Comparison of ENCODE assay signal across 1 cellular context in the genomic region with DNA sequence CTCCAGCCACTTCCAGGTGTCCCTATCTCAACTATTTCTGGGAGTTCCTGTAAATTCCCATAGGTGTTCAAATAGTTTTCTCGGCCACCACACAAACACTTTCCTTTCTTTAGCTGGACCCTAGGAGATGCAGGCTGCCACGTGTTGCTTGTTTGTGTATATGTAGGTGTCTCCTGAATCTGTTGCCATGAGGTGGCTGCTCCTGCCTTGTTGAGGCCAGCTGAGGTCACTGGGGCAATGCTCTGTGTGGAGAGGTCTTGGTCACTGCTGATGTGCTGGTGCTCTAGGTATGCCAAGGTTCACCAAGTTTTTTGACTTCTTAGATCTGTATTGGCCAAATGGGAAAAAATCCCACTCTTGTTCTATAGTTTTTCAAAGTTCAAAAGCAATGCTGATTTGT.
TF ChIP-seq lines count a peak whose summit lies in the region.

No MANE protein-coding gene starts in this region.

TF ChIP-seq in GM12878, 131 proteins besides CTCF, POLR2A, EP300 and RAD21 (continued from another document):
- TF ChIP-seq, protein P1, sequence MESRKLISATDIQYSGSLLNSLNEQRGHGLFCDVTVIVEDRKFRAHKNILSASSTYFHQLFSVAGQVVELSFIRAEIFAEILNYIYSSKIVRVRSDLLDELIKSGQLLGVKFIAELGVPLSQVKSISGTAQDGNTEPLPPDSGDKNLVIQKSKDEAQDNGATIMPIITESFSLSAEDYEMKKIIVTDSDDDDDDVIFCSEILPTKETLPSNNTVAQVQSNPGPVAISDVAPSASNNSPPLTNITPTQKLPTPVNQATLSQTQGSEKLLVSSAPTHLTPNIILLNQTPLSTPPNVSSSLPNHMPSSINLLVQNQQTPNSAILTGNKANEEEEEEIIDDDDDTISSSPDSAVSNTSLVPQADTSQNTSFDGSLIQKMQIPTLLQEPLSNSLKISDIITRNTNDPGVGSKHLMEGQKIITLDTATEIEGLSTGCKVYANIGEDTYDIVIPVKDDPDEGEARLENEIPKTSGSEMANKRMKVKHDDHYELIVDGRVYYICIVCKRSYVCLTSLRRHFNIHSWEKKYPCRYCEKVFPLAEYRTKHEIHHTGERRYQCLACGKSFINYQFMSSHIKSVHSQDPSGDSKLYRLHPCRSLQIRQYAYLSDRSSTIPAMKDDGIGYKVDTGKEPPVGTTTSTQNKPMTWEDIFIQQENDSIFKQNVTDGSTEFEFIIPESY (IDR thresholded peaks at IDR 0.05), result no peak
- TF ChIP-seq SMC3 (IDR thresholded peaks at IDR 0.05; ENCODE audit: borderline replicate concordance, low read length) (no peak), TCF12 (IDR thresholded peaks at IDR 0.05; ENCODE audit: low read depth, low read length) (no peak), NR2C2 (IDR thresholded peaks at IDR 0.05; ENCODE audit: borderline replicate concordance, control insufficient read depth, insufficient read length, low read depth) (no peak), BCL11A (IDR thresholded peaks at IDR 0.05; ENCODE audit: low read depth, low read length) (no peak), CREM (IDR thresholded peaks at IDR 0.05; ENCODE audit: low read depth) (no peak), YY1 (IDR thresholded peaks at IDR 0.05; ENCODE audit: low read depth, low read length) (no peak), HDAC6 (IDR thresholded peaks at IDR 0.05; ENCODE audit: unreplicated experiment) (no peak)
- TF ChIP-seq, protein P2, sequence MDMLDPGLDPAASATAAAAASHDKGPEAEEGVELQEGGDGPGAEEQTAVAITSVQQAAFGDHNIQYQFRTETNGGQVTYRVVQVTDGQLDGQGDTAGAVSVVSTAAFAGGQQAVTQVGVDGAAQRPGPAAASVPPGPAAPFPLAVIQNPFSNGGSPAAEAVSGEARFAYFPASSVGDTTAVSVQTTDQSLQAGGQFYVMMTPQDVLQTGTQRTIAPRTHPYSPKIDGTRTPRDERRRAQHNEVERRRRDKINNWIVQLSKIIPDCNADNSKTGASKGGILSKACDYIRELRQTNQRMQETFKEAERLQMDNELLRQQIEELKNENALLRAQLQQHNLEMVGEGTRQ (IDR thresholded peaks at IDR 0.05; ENCODE audit: borderline replicate concordance, low read depth, low read length), result no peak
- TF ChIP-seq, protein P3, sequence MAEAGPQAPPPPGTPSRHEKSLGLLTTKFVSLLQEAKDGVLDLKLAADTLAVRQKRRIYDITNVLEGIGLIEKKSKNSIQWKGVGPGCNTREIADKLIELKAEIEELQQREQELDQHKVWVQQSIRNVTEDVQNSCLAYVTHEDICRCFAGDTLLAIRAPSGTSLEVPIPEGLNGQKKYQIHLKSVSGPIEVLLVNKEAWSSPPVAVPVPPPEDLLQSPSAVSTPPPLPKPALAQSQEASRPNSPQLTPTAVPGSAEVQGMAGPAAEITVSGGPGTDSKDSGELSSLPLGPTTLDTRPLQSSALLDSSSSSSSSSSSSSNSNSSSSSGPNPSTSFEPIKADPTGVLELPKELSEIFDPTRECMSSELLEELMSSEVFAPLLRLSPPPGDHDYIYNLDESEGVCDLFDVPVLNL (IDR thresholded peaks at IDR 0.05; ENCODE audit: low read depth, low read length), result no peak
- TF ChIP-seq, protein P4, sequence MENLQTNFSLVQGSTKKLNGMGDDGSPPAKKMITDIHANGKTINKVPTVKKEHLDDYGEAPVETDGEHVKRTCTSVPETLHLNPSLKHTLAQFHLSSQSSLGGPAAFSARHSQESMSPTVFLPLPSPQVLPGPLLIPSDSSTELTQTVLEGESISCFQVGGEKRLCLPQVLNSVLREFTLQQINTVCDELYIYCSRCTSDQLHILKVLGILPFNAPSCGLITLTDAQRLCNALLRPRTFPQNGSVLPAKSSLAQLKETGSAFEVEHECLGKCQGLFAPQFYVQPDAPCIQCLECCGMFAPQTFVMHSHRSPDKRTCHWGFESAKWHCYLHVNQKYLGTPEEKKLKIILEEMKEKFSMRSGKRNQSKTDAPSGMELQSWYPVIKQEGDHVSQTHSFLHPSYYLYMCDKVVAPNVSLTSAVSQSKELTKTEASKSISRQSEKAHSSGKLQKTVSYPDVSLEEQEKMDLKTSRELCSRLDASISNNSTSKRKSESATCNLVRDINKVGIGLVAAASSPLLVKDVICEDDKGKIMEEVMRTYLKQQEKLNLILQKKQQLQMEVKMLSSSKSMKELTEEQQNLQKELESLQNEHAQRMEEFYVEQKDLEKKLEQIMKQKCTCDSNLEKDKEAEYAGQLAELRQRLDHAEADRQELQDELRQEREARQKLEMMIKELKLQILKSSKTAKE (IDR thresholded peaks at IDR 0.05; ENCODE audit: low read depth, poor library complexity, severe bottlenecking), result no peak
